26 cellular contexts compared by ENCODE assay signal in genomic region chr7:158951725-158952124, GRCh38.
"Had no signal": no experiment of that assay in that cellular context is flagged by ENCODE, and none has a peak within 500 bp of the region (broad histone marks: within the 10 kb centered on the region; RNA-seq: fewer than 3 reads in every experiment).

No MANE protein-coding gene starts in this region.

- H3K27ac ChIP-seq: ovary, parathyroid adenoma, psoas muscle, right lobe of liver, sigmoid colon, stomach, suprapubic skin, testis, tibial artery, transverse colon, upper lobe of right lung, uterus had no signal

- DNase-seq: naive B cell; naive thymus-derived CD8-positive, alpha-beta T cell; nephron progenitor cell; occipital lobe; ovary; psoas muscle; right lobe of liver; sigmoid colon; small intestine; stimulated activated CD4-positive, alpha-beta T cell treated with anti-CD3 and anti-CD28 coated beads, Interleukin-15, amount 100 ng/mL, for 24 hours; stimulated activated CD4-positive, alpha-beta T cell treated with anti-CD3 and anti-CD28 coated beads, Interleukin-2, amount 100 ng/mL, for 24 hours; stimulated activated CD4-positive, alpha-beta T cell treated with anti-CD3 and anti-CD28 coated beads, Interleukin-2, amount 100 ng/mL, for 48 hours; stimulated activated CD4-positive, alpha-beta T cell treated with anti-CD3 and anti-CD28 coated beads, Interleukin-4, amount 100 ng/mL, for 24 hours; stimulated activated naive B cell treated with anti-CD40 and anti-IgM and Interleukin-4, amounts not matched to agents 10 μg/mL and 1 μg/mL and 100 μg/mL, for 72 hours; stimulated activated naive CD4-positive, alpha-beta T cell treated with Interleukin-2 at 50 U/mL for 16 hours; stomach; testis; tibial artery; transverse colon; upper lobe of right lung; uterus had no signal

- H3K36me3 ChIP-seq: ovary, right lobe of liver, uterus had no signal

- H3K9me3 ChIP-seq: right lobe of liver, suprapubic skin, testis, upper lobe of right lung had no signal

- H2AFZ ChIP-seq: parathyroid adenoma had no signal

- FAIRE-seq: small intestine had no signal

- H3K27me3 ChIP-seq: ovary, right lobe of liver, sigmoid colon, stomach, suprapubic skin, testis, tibial artery, transverse colon, upper lobe of right lung, uterus had no signal

- H3K79me2 ChIP-seq: parathyroid adenoma had no signal

- H3K9ac ChIP-seq: parathyroid adenoma had no signal

- ATAC-seq: naive thymus-derived CD8-positive, alpha-beta T cell; natural killer cell treated with Interleukin-12 subunit alpha and Interleukin-12 subunit beta and Interleukin-15 and Interleukin-18, amount 100 ng/mL, for 72 hours; psoas muscle; right cardiac atrium; stimulated activated effector memory CD8-positive, alpha-beta T cell treated with anti-CD3 and anti-CD28 coated beads, Interleukin-12 subunit alpha, Interleukin-12 subunit beta, amount 100 ng/mL, for 72 hours; upper lobe of right lung had no signal

- H3K4me1 ChIP-seq: parathyroid adenoma, psoas muscle, right lobe of liver, sigmoid colon, stomach, suprapubic skin, testis, tibial artery, transverse colon, upper lobe of right lung, uterus had no signal

- H3K4me3 ChIP-seq: ovary, psoas muscle, right lobe of liver, sigmoid colon, stomach, suprapubic skin, testis, tibial artery, transverse colon, upper lobe of right lung, uterus had no signal
